8 cellular contexts compared by ENCODE assay signal in genomic region chr11:40293655-40294342, GRCh38.
DNase-seq lines count a peak whose midpoint lies in the region; ATAC-seq, FAIRE-seq and TF ChIP-seq lines count a peak whose summit lies in the region.

No MANE protein-coding gene starts in this region.

- H3K4me2 ChIP-seq in mesendoderm (ENCODE audit: low read length), result peak overlapping the region; percentile 35

- H3K27me3 ChIP-seq in mesendoderm (ENCODE audit: insufficient read depth, low read length, poor library complexity) (no peaks in the 10 kb centered on the region), subcutaneous abdominal adipose tissue (ENCODE audit: control insufficient read depth in 5 of 5, insufficient read depth in 4 of 5, low read length in 5 of 5) (peaks cover 0 to 6% (median 0%) of the 10 kb centered on the region in 5 donors)

- TF ChIP-seq CTCF in VCaP (conservative IDR thresholded peaks at IDR 0.05), result peak; percentile 95
- TF ChIP-seq CTCF in epithelial cell of esophagus (IDR thresholded peaks at IDR 0.05; ENCODE audit: insufficient read depth, low read depth, low read length, missing control alignments), result peak; percentile 98

- H2AK5ac ChIP-seq in mesendoderm (ENCODE audit: low read length), result no peak overlapping the region

- H3K36me3 ChIP-seq in mesendoderm (ENCODE audit: control insufficient read depth, insufficient read depth, low read length) (no peaks in the 10 kb centered on the region), subcutaneous abdominal adipose tissue (ENCODE audit: control insufficient read depth in 5 of 5, insufficient read depth in 5 of 5, low read length in 5 of 5) (no peaks in the 10 kb centered on the region)

- no peak overlapping the region for H4K5ac ChIP-seq in mesendoderm (ENCODE audit: low read length)

- H3K4me1 ChIP-seq in mesendoderm (ENCODE audit: control insufficient read depth, low read depth, low read length), result peaks cover 2% of the 10 kb centered on the region
- H3K4me1 ChIP-seq in subcutaneous abdominal adipose tissue (ENCODE audit: control insufficient read depth in 5 of 5, insufficient read depth in 5 of 5, low read length in 5 of 5), result peaks cover 0 to 12% (median 9%) of the 10 kb centered on the region in 5 donors

- no peak overlapping the region for H3K18ac ChIP-seq in mesendoderm (ENCODE audit: low read length)

- H3K56ac ChIP-seq in mesendoderm (ENCODE audit: low read length), result peak overlapping the region; percentile 64

- no peak overlapping the region for H3K23ac ChIP-seq in mesendoderm (ENCODE audit: low read length)

- no peak overlapping the region for H2BK5ac ChIP-seq in mesendoderm (ENCODE audit: low read length)

- H3K9ac ChIP-seq in mesendoderm (ENCODE audit: low read length), result peak overlapping the region; percentile 39
- H3K9ac ChIP-seq in subcutaneous abdominal adipose tissue (ENCODE audit: low read length in 5 of 5), result peak overlapping the region in 4 of 5 donors; percentile 25 to 60 (median 50)

- H3K4me3 ChIP-seq in epithelial cell of esophagus (ENCODE audit: low read length) (peak overlapping the region; percentile 65), mesendoderm (ENCODE audit: low read length) (peak overlapping the region; percentile 10), subcutaneous abdominal adipose tissue (ENCODE audit: low read depth in 1 of 5, low read length in 5 of 5) (peak overlapping the region; percentile 62 to 91 (median 80))

- no peaks in the 10 kb centered on the region for H3K9me3 ChIP-seq in subcutaneous abdominal adipose tissue (ENCODE audit: control insufficient read depth in 5 of 5, low read length in 5 of 5)

- WGBS in mesendoderm (ENCODE audit: extremely low coverage, insufficient coverage, low lambda C conversion rate), result no CpG with 5 or more reads among the region's 27 CpGs

- H3K27ac ChIP-seq in VCaP (no peak overlapping the region; the same call in 1 of the 2 replicates), mesendoderm (ENCODE audit: low read depth, low read length) (no peak overlapping the region), subcutaneous abdominal adipose tissue (ENCODE audit: low read depth, low read length) (peak overlapping the region; percentile 44)

- DNase-seq in AML-193 (lab: John Stamatoyannopoulos, UW) (peak; percentile 28 to 34), GM18507 (ENCODE audit: extremely low spot score, insufficient read length, low read depth) (peak; percentile 36), NCI-H187 treated with DMSO at 0.1 percent for 48 hours (lab: John Stamatoyannopoulos, UW) (peak; percentile 80), epithelial cell of esophagus (ENCODE audit: low read depth) (peak; percentile 84), mesendoderm (peak; percentile 97)

- peak; percentile 97 for ATAC-seq in HG02885 (IDR thresholded peaks at IDR 0.05; ENCODE audit: poor library complexity, unreplicated experiment)

- no peaks in the 10 kb centered on the region for H3K79me2 ChIP-seq in mesendoderm (ENCODE audit: control insufficient read depth, insufficient read depth, low read length)

- no peak overlapping the region for H3K4ac ChIP-seq in mesendoderm (ENCODE audit: low read depth, low read length)

- H2BK15ac ChIP-seq in mesendoderm (replicated peaks; ENCODE audit: low read depth), result no peak overlapping the region

- no peak overlapping the region for H4K8ac ChIP-seq in mesendoderm (ENCODE audit: low read depth, low read length)

- H2BK120ac ChIP-seq in mesendoderm (ENCODE audit: low read depth, low read length), result no peak overlapping the region

- FAIRE-seq in GM18507 (lab: Jason Lieb, UNC), result peak; percentile 67

- H3K79me1 ChIP-seq in mesendoderm (ENCODE audit: low read length), result no peaks in the 10 kb centered on the region

Comparison
In these comparisons a context has a peak if more than half of its experiments do, and no peak if none do; other contexts are left out.
1. DNase-seq: peak in every context shown above with its lines; median percentile 97 in mesendoderm; 84 in epithelial cell of esophagus; 80 in NCI-H187 treated with DMSO at 0.1 percent for 48 hours; 36 in GM18507; 31 in AML-193.
2. H3K4me3 ChIP-seq: peak in every context shown above with its lines; median percentile 80 in subcutaneous abdominal adipose tissue; 65 in epithelial cell of esophagus; 10 in mesendoderm.